ENCODE assay signal across 7 cellular contexts in genomic region chr19:18388328-18389094, GRCh38. TPM values are rescaled to one million over a fixed set of nuclear protein-coding genes. Genes with fewer than 3 reads are reported as not detected.
A peak's percentile ranks its signal among the peaks of the same experiment; 100 is the strongest.
DNase-seq lines count a peak whose midpoint lies in the region; ATAC-seq and TF ChIP-seq lines count a peak whose summit lies in the region.

No MANE protein-coding gene starts in this region.

- peaks cover 0 to 34% (median 11%) of the 10 kb centered on the region in 4 donors for H3K4me1 ChIP-seq in right lobe of liver

- peak; percentile 38 for TF ChIP-seq POLR2A in right lobe of liver (IDR thresholded peaks at IDR 0.05)

- DNase-seq in NCI-H2171 treated with DMSO at 0.1 percent for 48 hours (lab: John Stamatoyannopoulos, UW) (peak; percentile 76), choroid plexus epithelial cell (ENCODE audit: low read depth) (no peak), right lobe of liver (peak; percentile 74 to 84 (median 82))
- peak; percentile 61 to 71 for DNase-seq in activated CD4-positive, alpha-beta T cell treated with anti-CD3 and anti-CD28 coated beads for 24 hours (ENCODE audit: low read depth in 2 of 2)
- DNase-seq in stimulated activated CD4-positive, alpha-beta T cell treated with anti-CD3 and anti-CD28 coated beads, Interleukin-4, amount 100 ng/mL, for 4 hours: peak; percentile 63 to 77

- ATAC-seq in GM18502 (IDR thresholded peaks at IDR 0.05; ENCODE audit: poor library complexity, unreplicated experiment) (peak; percentile 75), HG02938 (IDR thresholded peaks at IDR 0.05; ENCODE audit: unreplicated experiment) (peak; percentile 81), right lobe of liver (peak; percentile 24 to 54 (median 40))

- no peaks in the 10 kb centered on the region for H3K36me3 ChIP-seq in right lobe of liver

- intact Hi-C loops in right lobe of liver (cut with DNase I): no loop called here

- no peaks in the 10 kb centered on the region for H3K9me3 ChIP-seq in right lobe of liver

- H3K4me3 ChIP-seq in choroid plexus epithelial cell (ENCODE audit: low read depth, low read length): peak overlapping the region; percentile 66
- peak overlapping the region in 2 of 3 donors; percentile 23 to 66 for H3K4me3 ChIP-seq in right lobe of liver

- WGBS in right lobe of liver (ENCODE audit: insufficient coverage, low coverage, low lambda C conversion rate, missing lambda C conversion rate): 73% methylated on average over 5 of the region's 74 CpGs

- TF ChIP-seq CTCF in choroid plexus epithelial cell (conservative IDR thresholded peaks at IDR 0.05; ENCODE audit: low read depth, low read length): peak; percentile 62
- peak; percentile 87 to 98 (median 94) for TF ChIP-seq CTCF in right lobe of liver (IDR thresholded peaks at IDR 0.05)

- no peaks in the 10 kb centered on the region for H3K27me3 ChIP-seq in right lobe of liver

- H3K27ac ChIP-seq in right lobe of liver: peak overlapping the region in 1 of 3 donors; percentile 40

RNA-seq across cellular contexts. Expression of gene GDF15, which starts 2.6 kb away (rescaled TPM):
- 100 to 1,000 TPM in 2 of 6 experiments, 10 to 100 TPM in 2, 1 to 10 TPM in 1, under 1 TPM in 1; 0.88 to 160 (median 57.5) TPM for total RNA-seq in right lobe of liver

RNA-seq across cellular contexts. Expression of gene LRRC25, which starts 8.9 kb away (rescaled TPM):
- 10 to 100 TPM in 1 of 6 experiments, 1 to 10 TPM in 5; 1.9 to 12.6 (median 3.2) TPM for total RNA-seq in right lobe of liver

RNA-seq across cellular contexts. Expression of gene SSBP4, which starts 30.7 kb away (rescaled TPM):
- 10 to 100 TPM; 12.8 to 23.9 (median 15.9) TPM for total RNA-seq in right lobe of liver

RNA-seq across cellular contexts. Expression of gene PGPEP1, which starts 48.1 kb away (rescaled TPM):
- 10 to 100 TPM; 33.0 to 55.5 (median 40.7) TPM for total RNA-seq in right lobe of liver

RNA-seq across cellular contexts. Expression of gene ISYNA1, which starts 49.4 kb away (rescaled TPM):
- 1 to 10 TPM; 6.5 to 8.3 (median 7.8) TPM for total RNA-seq in right lobe of liver
